Comparison of ENCODE assay signal across 27 cellular contexts in genomic region chr19:35569281-35569781, GRCh38. TPM values are rescaled to one million over a fixed set of nuclear protein-coding genes. Genes with fewer than 3 reads are reported as not detected.
"Had no signal": no experiment of that assay in that cellular context is flagged by ENCODE, and none has a peak within 500 bp of the region (broad histone marks: within the 10 kb centered on the region; RNA-seq: fewer than 3 reads in every experiment).

No MANE protein-coding gene starts in this region.

- H3K27ac Mint-ChIP-seq: activated CD4-positive, alpha-beta T cell treated with anti-CD3 and anti-CD28 coated beads, Interleukin-2, amount 10 ng/mL, durations not matched to agents 7 days and 5 days; activated CD8-positive, alpha-beta memory T cell treated with anti-CD3 and anti-CD28 coated beads, Interleukin-2, amount 10 ng/mL, durations not matched to agents 7 days and 5 days; activated CD8-positive, alpha-beta T cell treated with anti-CD3 and anti-CD28 coated beads for 36 hours; activated naive CD4-positive, alpha-beta T cell treated with anti-CD3 and anti-CD28 coated beads, Interleukin-2, amount 50 U/mL, for 72 hours; mesothelial cell of epicardium; natural killer cell; T-helper 2 cell treated with Interferon-gamma antibody and Interleukin-4, amounts not matched to agents 5 μg/mL and 100 μg/mL, for 36 hours had no signal

- H3K9me3 Mint-ChIP-seq: activated naive CD4-positive, alpha-beta T cell treated with anti-CD3 and anti-CD28 coated beads, Interleukin-2, amount 50 U/mL, for 72 hours; central memory CD8-positive, alpha-beta T cell; mesothelial cell of epicardium; natural killer cell; T-helper 2 cell treated with Interferon-gamma antibody and Interleukin-4, amounts not matched to agents 5 μg/mL and 100 μg/mL, for 36 hours had no signal

- H3K4me1 Mint-ChIP-seq: central memory CD8-positive, alpha-beta T cell; mesothelial cell of epicardium; natural killer cell had no signal

- H3K36me3 ChIP-seq: ascending aorta, esophagus muscularis mucosa, left lung, tibial artery had no signal

- H3K4me1 ChIP-seq: ascending aorta, esophagus muscularis mucosa, left lung, psoas muscle, tibial artery had no signal

- H3K36me3 Mint-ChIP-seq: activated CD8-positive, alpha-beta memory T cell treated with anti-CD3 and anti-CD28 coated beads, Interleukin-2, amount 10 ng/mL, durations not matched to agents 7 days and 5 days; activated naive CD4-positive, alpha-beta T cell treated with anti-CD3 and anti-CD28 coated beads, Interleukin-2, amount 50 U/mL, for 72 hours; mesothelial cell of epicardium; natural killer cell had no signal

- H3K27me3 ChIP-seq: ascending aorta had no signal

- H3K4me3 Mint-ChIP-seq: activated CD4-positive, alpha-beta T cell treated with anti-CD3 and anti-CD28 coated beads, Interleukin-2, amount 10 ng/mL, durations not matched to agents 7 days and 5 days; activated CD8-positive, alpha-beta memory T cell treated with anti-CD3 and anti-CD28 coated beads, Interleukin-2, amount 10 ng/mL, durations not matched to agents 7 days and 5 days; activated CD8-positive, alpha-beta T cell treated with anti-CD3 and anti-CD28 coated beads for 36 hours; central memory CD8-positive, alpha-beta T cell; mesothelial cell of epicardium; natural killer cell; T-helper 2 cell treated with Interferon-gamma antibody and Interleukin-4, amounts not matched to agents 5 μg/mL and 100 μg/mL, for 36 hours had no signal

- H3K4me3 ChIP-seq: ascending aorta, coronary artery, esophagus muscularis mucosa, left lung, lung, psoas muscle, tibial artery had no signal

- ATAC-seq: activated CD4-positive, CD25-positive, alpha-beta regulatory T cell treated with anti-CD3 and anti-CD28 coated beads, Interleukin-2, amount 50 U/mL, for 24 hours; activated CD8-positive, alpha-beta memory T cell treated with anti-CD3 and anti-CD28 coated beads, Interleukin-2, amount 10 ng/mL, durations not matched to agents 7 days and 5 days; activated CD8-positive, alpha-beta T cell treated with anti-CD3 and anti-CD28 coated beads for 36 hours; activated naive CD4-positive, alpha-beta T cell treated with anti-CD3 and anti-CD28 coated beads, Interleukin-2, amount 50 U/mL, for 72 hours; left lung; natural killer cell; psoas muscle; right cardiac atrium; stimulated activated naive CD8-positive, alpha-beta T cell treated with anti-CD3 and anti-CD28 coated beads, Interleukin-15, Interleukin-2, amounts not matched to agents 100 U/mL and 50 U/mL, for 24 hours had no signal

- DNase-seq: activated CD4-positive, alpha-beta T cell treated with anti-CD3 and anti-CD28 coated beads, Interleukin-2, amount 10 ng/mL, durations not matched to agents 7 days and 5 days; activated CD8-positive, alpha-beta memory T cell treated with anti-CD3 and anti-CD28 coated beads, Interleukin-2, amount 10 ng/mL, durations not matched to agents 7 days and 5 days; activated CD8-positive, alpha-beta T cell treated with anti-CD3 and anti-CD28 coated beads for 36 hours; activated gamma-delta T cell treated with Interleukin-2 at 50 U/mL for 16 hours; activated T-cell treated with anti-CD3 and anti-CD28 coated beads for 4 hours; hippocampal formation; kidney glomerular epithelial cell; left lung; natural killer cell; right cardiac atrium; stimulated activated CD4-positive, alpha-beta T cell treated with anti-CD3 and anti-CD28 coated beads, Interleukin-4, amount 100 ng/mL, for 4 hours; stimulated activated naive CD8-positive, alpha-beta T cell treated with anti-CD3 and anti-CD28 coated beads, Interleukin-15, Interleukin-2, amounts not matched to agents 100 U/mL and 50 U/mL, for 24 hours; tibial artery had no signal

- H3K9me3 ChIP-seq: ascending aorta, esophagus muscularis mucosa, psoas muscle, tibial artery had no signal

- H3K27ac ChIP-seq: ascending aorta, coronary artery, esophagus muscularis mucosa, left lung, psoas muscle, tibial artery, VCaP had no signal

RNA-seq across cellular contexts. Expression of gene ATP4A, which starts 5.9 kb away (rescaled TPM):
- total RNA-seq: activated CD4-positive, alpha-beta T cell treated with anti-CD3 and anti-CD28 coated beads, Interleukin-2, amount 10 ng/mL, durations not matched to agents 7 days and 5 days; activated CD8-positive, alpha-beta memory T cell treated with anti-CD3 and anti-CD28 coated beads, Interleukin-2, amount 10 ng/mL, durations not matched to agents 7 days and 5 days; activated CD8-positive, alpha-beta T cell treated with anti-CD3 and anti-CD28 coated beads for 36 hours; activated naive CD4-positive, alpha-beta T cell treated with anti-CD3 and anti-CD28 coated beads, Interleukin-2, amount 50 U/mL, for 72 hours; ascending aorta; esophagus muscularis mucosa; frontal cortex; left lung; lung; natural killer cell; osteocyte; psoas muscle; right cardiac atrium had no signal
- polyA plus RNA-seq: psoas muscle, right cardiac atrium had no signal

RNA-seq across cellular contexts. Expression of gene PMIS2, which starts 16.6 kb away (rescaled TPM):
- total RNA-seq: activated CD4-positive, alpha-beta T cell treated with anti-CD3 and anti-CD28 coated beads, Interleukin-2, amount 10 ng/mL, durations not matched to agents 7 days and 5 days; activated CD8-positive, alpha-beta memory T cell treated with anti-CD3 and anti-CD28 coated beads, Interleukin-2, amount 10 ng/mL, durations not matched to agents 7 days and 5 days; activated CD8-positive, alpha-beta T cell treated with anti-CD3 and anti-CD28 coated beads for 36 hours; activated naive CD4-positive, alpha-beta T cell treated with anti-CD3 and anti-CD28 coated beads, Interleukin-2, amount 50 U/mL, for 72 hours; ascending aorta; esophagus muscularis mucosa; frontal cortex; left lung; lung; mesothelial cell of epicardium; natural killer cell; osteocyte; psoas muscle; right cardiac atrium had no signal
- polyA plus RNA-seq: adipose tissue, lung, psoas muscle, right cardiac atrium had no signal

RNA-seq across cellular contexts. Expression of gene GAPDHS, which starts 36.1 kb away (rescaled TPM):
- total RNA-seq: activated CD4-positive, alpha-beta T cell treated with anti-CD3 and anti-CD28 coated beads, Interleukin-2, amount 10 ng/mL, durations not matched to agents 7 days and 5 days; activated CD8-positive, alpha-beta memory T cell treated with anti-CD3 and anti-CD28 coated beads, Interleukin-2, amount 10 ng/mL, durations not matched to agents 7 days and 5 days; activated CD8-positive, alpha-beta T cell treated with anti-CD3 and anti-CD28 coated beads for 36 hours; activated naive CD4-positive, alpha-beta T cell treated with anti-CD3 and anti-CD28 coated beads, Interleukin-2, amount 50 U/mL, for 72 hours; ascending aorta; esophagus muscularis mucosa; frontal cortex; left lung; lung; mesothelial cell of epicardium; natural killer cell; osteocyte; psoas muscle; right cardiac atrium had no signal
- polyA plus RNA-seq: adipose tissue, lung, psoas muscle, right cardiac atrium had no signal

RNA-seq across cellular contexts. Expression of gene SBSN, which starts 41.2 kb away (rescaled TPM):
- total RNA-seq: activated CD4-positive, alpha-beta T cell treated with anti-CD3 and anti-CD28 coated beads, Interleukin-2, amount 10 ng/mL, durations not matched to agents 7 days and 5 days; activated CD8-positive, alpha-beta memory T cell treated with anti-CD3 and anti-CD28 coated beads, Interleukin-2, amount 10 ng/mL, durations not matched to agents 7 days and 5 days; activated CD8-positive, alpha-beta T cell treated with anti-CD3 and anti-CD28 coated beads for 36 hours; activated naive CD4-positive, alpha-beta T cell treated with anti-CD3 and anti-CD28 coated beads, Interleukin-2, amount 50 U/mL, for 72 hours; ascending aorta; esophagus muscularis mucosa; frontal cortex; natural killer cell; osteocyte; psoas muscle; right cardiac atrium had no signal
- polyA plus RNA-seq: right cardiac atrium had no signal
